1 cellular context compared by ENCODE assay signal in the genomic region with DNA sequence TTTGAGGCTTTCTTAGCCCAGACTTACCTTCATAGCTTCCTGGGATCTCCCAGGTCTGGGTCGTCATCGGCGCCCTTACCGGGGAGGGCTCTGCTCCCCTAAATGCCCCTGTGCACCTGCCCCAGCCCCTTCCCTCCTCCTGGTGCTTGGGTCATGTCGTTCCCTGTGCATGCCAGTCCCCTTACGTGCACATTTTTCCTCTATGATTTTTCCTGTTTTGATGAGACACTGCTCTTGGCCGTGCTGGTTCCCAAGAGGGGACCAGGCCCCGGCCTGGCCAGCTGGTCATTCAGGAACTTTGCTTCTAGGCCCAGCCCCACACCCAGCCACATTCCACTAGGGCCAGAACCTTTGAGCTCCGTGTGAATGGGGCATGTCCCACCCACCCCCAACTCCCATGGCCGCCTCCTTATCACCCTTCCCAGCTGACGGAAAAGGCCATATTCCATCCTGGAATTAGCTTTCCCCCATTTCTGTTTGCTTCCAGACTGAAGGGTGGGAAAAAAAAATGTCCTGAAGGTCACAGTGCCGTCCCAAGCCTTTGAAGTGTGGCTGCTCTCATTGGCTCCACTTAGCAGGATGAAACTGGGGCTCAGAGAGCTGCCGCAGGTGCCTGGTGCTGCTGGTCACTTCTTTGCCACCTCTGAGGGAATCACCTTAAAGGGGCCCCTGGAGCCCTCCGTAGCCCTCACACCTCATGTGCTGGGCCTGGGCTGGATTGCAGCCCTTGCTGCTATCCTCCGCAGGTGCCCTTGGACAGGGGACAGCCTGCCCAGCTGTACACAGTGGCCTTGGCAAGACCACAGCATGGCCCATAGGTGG.
TF ChIP-seq lines count a peak whose summit lies in the region.

No MANE protein-coding gene starts in this region.

TF ChIP-seq in HepG2, 621 proteins besides CTCF, POLR2A, EP300 and RAD21 (continued from another document and continues in another):
- no peak for TF ChIP-seq ZBTB49 (CRISPR knock-in tag; IDR thresholded peaks at IDR 0.05; ENCODE audit: borderline replicate concordance)
- no peak for TF ChIP-seq ZNF7 (CRISPR knock-in tag; IDR thresholded peaks at IDR 0.05)
- peak; percentile 45 for TF ChIP-seq CEBPG (CRISPR knock-in tag; IDR thresholded peaks at IDR 0.05)
- TF ChIP-seq FOXC1 (CRISPR knock-in tag; IDR thresholded peaks at IDR 0.05; ENCODE audit: borderline replicate concordance): no peak
- peak; percentile 93 for TF ChIP-seq ZBTB7B (CRISPR knock-in tag; IDR thresholded peaks at IDR 0.05)
- TF ChIP-seq ZNF75D (CRISPR knock-in tag; IDR thresholded peaks at IDR 0.05; ENCODE audit: borderline replicate concordance): no peak
- TF ChIP-seq ZEB1 (IDR thresholded peaks at IDR 0.05; ENCODE audit: insufficient replicate concordance, low read depth): no peak
- TF ChIP-seq FOXA3 (CRISPR knock-in tag; IDR thresholded peaks at IDR 0.05): peak; percentile 78
- no peak for TF ChIP-seq ZNF382 (CRISPR knock-in tag; IDR thresholded peaks at IDR 0.05; ENCODE audit: borderline replicate concordance)
- TF ChIP-seq HDAC1 (CRISPR knock-in tag; IDR thresholded peaks at IDR 0.05): peak; percentile 53; the same call in 1 of the 2 replicates
- TF ChIP-seq, protein P1, sequence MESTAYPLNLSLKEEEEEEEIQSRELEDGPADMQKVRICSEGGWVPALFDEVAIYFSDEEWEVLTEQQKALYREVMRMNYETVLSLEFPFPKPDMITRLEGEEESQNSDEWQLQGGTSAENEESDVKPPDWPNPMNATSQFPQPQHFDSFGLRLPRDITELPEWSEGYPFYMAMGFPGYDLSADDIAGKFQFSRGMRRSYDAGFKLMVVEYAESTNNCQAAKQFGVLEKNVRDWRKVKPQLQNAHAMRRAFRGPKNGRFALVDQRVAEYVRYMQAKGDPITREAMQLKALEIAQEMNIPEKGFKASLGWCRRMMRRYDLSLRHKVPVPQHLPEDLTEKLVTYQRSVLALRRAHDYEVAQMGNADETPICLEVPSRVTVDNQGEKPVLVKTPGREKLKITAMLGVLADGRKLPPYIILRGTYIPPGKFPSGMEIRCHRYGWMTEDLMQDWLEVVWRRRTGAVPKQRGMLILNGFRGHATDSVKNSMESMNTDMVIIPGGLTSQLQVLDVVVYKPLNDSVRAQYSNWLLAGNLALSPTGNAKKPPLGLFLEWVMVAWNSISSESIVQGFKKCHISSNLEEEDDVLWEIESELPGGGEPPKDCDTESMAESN (CRISPR knock-in tag; conservative IDR thresholded peaks at IDR 0.05): peak; percentile 21; the same call in 1 of the 2 replicates
- TF ChIP-seq MEIS1 (CRISPR knock-in tag; IDR thresholded peaks at IDR 0.05; ENCODE audit: borderline replicate concordance): peak; percentile 65; the same call in 1 of the 2 replicates
- TF ChIP-seq ZNF749 (CRISPR knock-in tag; IDR thresholded peaks at IDR 0.05; ENCODE audit: borderline replicate concordance): no peak
- TF ChIP-seq ZSCAN5A (CRISPR knock-in tag; IDR thresholded peaks at IDR 0.05; ENCODE audit: borderline replicate concordance): no peak
- TF ChIP-seq PAX8 (CRISPR knock-in tag; IDR thresholded peaks at IDR 0.05; ENCODE audit: borderline replicate concordance): no peak
- TF ChIP-seq SRSF1 (optimal IDR thresholded peaks at IDR 0.05; ENCODE audit: low read depth, low read length): no peak
- peak; percentile 71; the same call in 1 of the 2 replicates for TF ChIP-seq FOXO1 (CRISPR knock-in tag; IDR thresholded peaks at IDR 0.05)
- TF ChIP-seq DDIT3 (CRISPR knock-in tag; IDR thresholded peaks at IDR 0.05): no peak
- TF ChIP-seq NONO (IDR thresholded peaks at IDR 0.05): no peak
- TF ChIP-seq NONO (CRISPR knock-in tag; conservative IDR thresholded peaks at IDR 0.05): peak; percentile 60
- peak; percentile 92 for TF ChIP-seq PAXIP1 (CRISPR knock-in tag; conservative IDR thresholded peaks at IDR 0.05)
- TF ChIP-seq ZBTB38 (CRISPR knock-in tag; IDR thresholded peaks at IDR 0.05): no peak; the same call in 1 of the 2 replicates
- TF ChIP-seq, protein P2, sequence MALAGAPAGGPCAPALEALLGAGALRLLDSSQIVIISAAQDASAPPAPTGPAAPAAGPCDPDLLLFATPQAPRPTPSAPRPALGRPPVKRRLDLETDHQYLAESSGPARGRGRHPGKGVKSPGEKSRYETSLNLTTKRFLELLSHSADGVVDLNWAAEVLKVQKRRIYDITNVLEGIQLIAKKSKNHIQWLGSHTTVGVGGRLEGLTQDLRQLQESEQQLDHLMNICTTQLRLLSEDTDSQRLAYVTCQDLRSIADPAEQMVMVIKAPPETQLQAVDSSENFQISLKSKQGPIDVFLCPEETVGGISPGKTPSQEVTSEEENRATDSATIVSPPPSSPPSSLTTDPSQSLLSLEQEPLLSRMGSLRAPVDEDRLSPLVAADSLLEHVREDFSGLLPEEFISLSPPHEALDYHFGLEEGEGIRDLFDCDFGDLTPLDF (CRISPR knock-in tag; IDR thresholded peaks at IDR 0.05): no peak
- peak; percentile 68; the same call in 1 of the 2 replicates for TF ChIP-seq ZNF639 (CRISPR knock-in tag; conservative IDR thresholded peaks at IDR 0.05)
- peak; percentile 70; the same call in 1 of the 2 replicates for TF ChIP-seq ZNF331 (CRISPR knock-in tag; IDR thresholded peaks at IDR 0.05)
- TF ChIP-seq SNRNP70 (IDR thresholded peaks at IDR 0.05; ENCODE audit: low read depth, low read length): no peak
- TF ChIP-seq, protein P3, sequence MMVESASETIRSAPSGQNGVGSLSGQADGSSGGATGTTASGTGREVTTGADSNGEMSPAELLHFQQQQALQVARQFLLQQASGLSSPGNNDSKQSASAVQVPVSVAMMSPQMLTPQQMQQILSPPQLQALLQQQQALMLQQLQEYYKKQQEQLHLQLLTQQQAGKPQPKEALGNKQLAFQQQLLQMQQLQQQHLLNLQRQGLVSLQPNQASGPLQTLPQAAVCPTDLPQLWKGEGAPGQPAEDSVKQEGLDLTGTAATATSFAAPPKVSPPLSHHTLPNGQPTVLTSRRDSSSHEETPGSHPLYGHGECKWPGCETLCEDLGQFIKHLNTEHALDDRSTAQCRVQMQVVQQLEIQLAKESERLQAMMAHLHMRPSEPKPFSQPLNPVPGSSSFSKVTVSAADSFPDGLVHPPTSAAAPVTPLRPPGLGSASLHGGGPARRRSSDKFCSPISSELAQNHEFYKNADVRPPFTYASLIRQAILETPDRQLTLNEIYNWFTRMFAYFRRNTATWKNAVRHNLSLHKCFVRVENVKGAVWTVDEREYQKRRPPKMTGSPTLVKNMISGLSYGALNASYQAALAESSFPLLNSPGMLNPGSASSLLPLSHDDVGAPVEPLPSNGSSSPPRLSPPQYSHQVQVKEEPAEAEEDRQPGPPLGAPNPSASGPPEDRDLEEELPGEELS (CRISPR knock-in tag; IDR thresholded peaks at IDR 0.05): peak; percentile 88
- TF ChIP-seq HMGXB4 (CRISPR knock-in tag; IDR thresholded peaks at IDR 0.05; ENCODE audit: borderline replicate concordance in 1 of 2, low read depth in 1 of 2): peak in 1 of 2 experiments; percentile 46; a peak in 3 of 4 replicates
- no peak for TF ChIP-seq TP53 (CRISPR knock-in tag; conservative IDR thresholded peaks at IDR 0.05)
- TF ChIP-seq ZNF570 (CRISPR knock-in tag; IDR thresholded peaks at IDR 0.05; ENCODE audit: borderline replicate concordance): no peak
- TF ChIP-seq RAD51 (IDR thresholded peaks at IDR 0.05; ENCODE audit: borderline replicate concordance): no peak
- peak; percentile 87 for TF ChIP-seq BCL6 (CRISPR knock-in tag; IDR thresholded peaks at IDR 0.05)
- TF ChIP-seq ISL2 (CRISPR knock-in tag; IDR thresholded peaks at IDR 0.05): peak; percentile 71
- peak; percentile 28; the same call in 1 of the 2 replicates for TF ChIP-seq KAT8 (CRISPR knock-in tag; IDR thresholded peaks at IDR 0.05)
- TF ChIP-seq DR1 (CRISPR knock-in tag; IDR thresholded peaks at IDR 0.05): peak; percentile 68
- TF ChIP-seq ZNF615 (CRISPR knock-in tag; IDR thresholded peaks at IDR 0.05; ENCODE audit: borderline replicate concordance): no peak
- TF ChIP-seq CEBPB (IDR thresholded peaks at IDR 0.05; ENCODE audit: borderline replicate concordance, low read depth, low read length): no peak
- 0 out of 2 replicates have a peak, but pooled peaks have one; percentile 24 for TF ChIP-seq ZNF724P (CRISPR knock-in tag; IDR thresholded peaks at IDR 0.05; ENCODE audit: borderline replicate concordance)
- TF ChIP-seq ZNF451 (CRISPR knock-in tag; IDR thresholded peaks at IDR 0.05): peak; percentile 50; the same call in 1 of the 2 replicates
- peak; percentile 41; the same call in 1 of the 2 replicates for TF ChIP-seq ZNF629 (CRISPR knock-in tag; conservative IDR thresholded peaks at IDR 0.05)
- peak; percentile 78 for TF ChIP-seq NKX3-1 (CRISPR knock-in tag; IDR thresholded peaks at IDR 0.05)
